Comparison of ENCODE assay signal across 8 cellular contexts in genomic region chr22:49657275-49657973, GRCh38.
DNase-seq lines count a peak whose midpoint lies in the region; TF ChIP-seq lines count a peak whose summit lies in the region.

No MANE protein-coding gene starts in this region.

- H3K79me2 ChIP-seq in OCI-LY3 (ENCODE audit: low read length), result peaks cover 48% of the 10 kb centered on the region

- no peak overlapping the region for H3K27ac Mint-ChIP-seq in glutamatergic neuron (ENCODE audit: unreplicated experiment)

- H3K27me3 Mint-ChIP-seq in glutamatergic neuron (ENCODE audit: unreplicated experiment), result peaks cover 4% of the 10 kb centered on the region

- no peak overlapping the region for H3K4me3 Mint-ChIP-seq in glutamatergic neuron (ENCODE audit: unreplicated experiment)

- TF ChIP-seq CTCF in OCI-LY3 (IDR thresholded peaks at IDR 0.05; ENCODE audit: low read depth, low read length) (no peak), glutamatergic neuron (IDR thresholded peaks at IDR 0.05; ENCODE audit: partially characterized antibody, unreplicated experiment) (no peak)

- peak overlapping the region; percentile 88 for H3K4me2 ChIP-seq in OCI-LY3 (ENCODE audit: low read length)

- no peaks in the 10 kb centered on the region for H4K20me1 ChIP-seq in OCI-LY3 (ENCODE audit: insufficient read depth, low read length)

- H3K4me3 ChIP-seq in OCI-LY3 (ENCODE audit: low read length), result peak overlapping the region; percentile 95

- H3K4me1 ChIP-seq in OCI-LY3 (ENCODE audit: low read length), result peaks cover 32% of the 10 kb centered on the region

- H3K36me3 ChIP-seq in OCI-LY3 (replicated peaks; ENCODE audit: low read depth, low read length), result peaks cover 15% of the 10 kb centered on the region

- H3K27ac ChIP-seq in OCI-LY3 (ENCODE audit: low read length), result peak overlapping the region; percentile 70

- H3K9me3 Mint-ChIP-seq in glutamatergic neuron (ENCODE audit: unreplicated experiment), result peaks cover 19% of the 10 kb centered on the region

- H3K27me3 ChIP-seq in OCI-LY3 (ENCODE audit: low read depth, low read length), result no peaks in the 10 kb centered on the region

- peak overlapping the region; percentile 77 for H3K9ac ChIP-seq in OCI-LY3 (ENCODE audit: low read length)

- peak overlapping the region; percentile 82; the same call in 1 of the 2 replicates for H2AFZ ChIP-seq in OCI-LY3 (ENCODE audit: low read depth, low read length)

- H3K9me3 ChIP-seq in OCI-LY3 (ENCODE audit: insufficient read depth, low read length), result no peaks in the 10 kb centered on the region

- DNase-seq in SIG-M5 treated with dmso at 0.1 percent for 504 hours (lab: John Stamatoyannopoulos, UW; ENCODE audit: unreplicated experiment) (peak; percentile 12), SIG-M5 (lab: John Stamatoyannopoulos, UW) (no peak), medulla oblongata (ENCODE audit: extremely low spot score) (peak; percentile 46), AG08396 (ENCODE audit: low spot score) (no peak), glutamatergic neuron (no peak)
- DNase-seq in activated T-helper 1 cell treated with anti-CD3 and anti-CD28 coated beads, Interleukin-2, amount 50 U/mL, for 16 hours (ENCODE audit: low read depth in 1 of 2, low spot score in 1 of 2), result peak; percentile 33 to 48
- DNase-seq in stimulated activated CD8-positive, alpha-beta memory T cell treated with anti-CD3 and anti-CD28 coated beads, Interleukin-7, amount 100 ng/mL, for 1 hour (ENCODE audit: low read depth in 2 of 2), result peak; percentile 46 to 48

- H3K36me3 Mint-ChIP-seq in glutamatergic neuron (ENCODE audit: unreplicated experiment), result no peaks in the 10 kb centered on the region

- no peaks in the 10 kb centered on the region for H3K4me1 Mint-ChIP-seq in glutamatergic neuron (ENCODE audit: low read depth, unreplicated experiment)

Comparison
In these comparisons a context has a peak if more than half of its experiments do, and no peak if none do; other contexts are left out.
1. DNase-seq: peak in SIG-M5 treated with dmso at 0.1 percent for 504 hours (single experiment), activated T-helper 1 cell treated with anti-CD3 and anti-CD28 coated beads, Interleukin-2, amount 50 U/mL, for 16 hours (2 of 2), medulla oblongata (single experiment) and stimulated activated CD8-positive, alpha-beta memory T cell treated with anti-CD3 and anti-CD28 coated beads, Interleukin-7, amount 100 ng/mL, for 1 hour (2 of 2); none in SIG-M5 (single experiment), AG08396 (single experiment) and glutamatergic neuron (single experiment).